Comparison of ENCODE assay signal across 8 cellular contexts in the genomic region with DNA sequence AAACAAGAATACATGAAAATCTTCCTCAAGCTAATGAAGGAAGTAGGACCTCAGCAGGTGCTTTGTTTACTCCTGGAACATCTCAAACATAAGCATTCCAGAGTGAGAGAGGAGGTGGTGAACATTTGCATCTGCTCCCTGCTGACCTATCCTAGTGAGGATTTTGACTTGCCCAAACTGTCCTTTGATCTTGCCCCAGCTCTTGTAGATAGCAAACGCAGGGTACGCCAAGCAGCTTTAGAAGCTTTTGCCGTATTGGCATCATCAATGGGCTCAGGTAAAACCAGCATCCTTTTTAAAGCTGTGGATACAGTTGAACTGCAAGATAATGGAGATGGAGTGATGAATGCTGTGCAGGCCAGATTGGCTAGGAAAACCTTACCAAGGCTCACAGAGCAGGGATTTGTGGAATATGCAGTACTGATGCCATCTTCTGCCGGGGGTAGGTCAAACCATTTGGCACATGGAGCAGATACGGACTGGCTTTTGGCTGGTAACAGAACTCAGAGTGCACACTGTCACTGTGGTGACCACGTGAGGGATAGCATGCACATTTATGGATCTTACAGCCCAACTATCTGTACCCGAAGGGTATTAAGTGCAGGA. TPM values are rescaled to one million over a fixed set of nuclear protein-coding genes. Genes with fewer than 3 reads are reported as not detected.
A peak's percentile ranks its signal among the peaks of the same experiment; 100 is the strongest.
DNase-seq lines count a peak whose midpoint lies in the region; ATAC-seq and TF ChIP-seq lines count a peak whose summit lies in the region.

No MANE protein-coding gene starts in this region.

- ATAC-seq in sciatic nerve = no peak
- no peak for ATAC-seq in HG02973 (IDR thresholded peaks at IDR 0.05; ENCODE audit: unreplicated experiment)

- peak overlapping the region; percentile 85 for H3K4me3 ChIP-seq in LNCaP clone FGC (ENCODE audit: low read depth, low read length)
- peak overlapping the region; percentile 96 to 100 for H3K4me3 ChIP-seq in muscle layer of duodenum (ENCODE audit: low read depth in 1 of 2, low read length in 2 of 2)
- no peak overlapping the region for H3K4me3 ChIP-seq in WERI-Rb-1 (ENCODE audit: low read depth, low read length)

- H3K9me3 ChIP-seq in muscle layer of duodenum (ENCODE audit: control insufficient read depth in 1 of 2, low read length in 2 of 2) = no peaks in the 10 kb centered on the region
- peaks cover 20% of the 10 kb centered on the region for H3K9me3 ChIP-seq in WERI-Rb-1 (ENCODE audit: severe bottlenecking)

- peak; percentile 55 for DNase-seq in DMS53 (lab: John Stamatoyannopoulos, UW)
- DNase-seq in LNCaP clone FGC (ENCODE audit: low read depth) = no peak
- peak; percentile 9 to 16 for DNase-seq in dermis microvascular lymphatic vessel endothelial cell (ENCODE audit: low read depth in 2 of 2)
- DNase-seq in sciatic nerve (ENCODE audit: low spot score) = no peak
- DNase-seq in CD1c-positive myeloid dendritic cell (ENCODE audit: extremely low spot score) = no peak
- no peak for DNase-seq in WERI-Rb-1

- intact Hi-C loops in sciatic nerve (cut with DNase I) = no loop called here

- H3K36me3 ChIP-seq in muscle layer of duodenum (ENCODE audit: control insufficient read depth in 1 of 2, insufficient read depth in 2 of 2, low read length in 2 of 2) (peaks cover 0 to 4% of the 10 kb centered on the region in 2 donors), WERI-Rb-1 (peaks cover 5% of the 10 kb centered on the region)

- no peaks in the 10 kb centered on the region for H3K27me3 ChIP-seq in muscle layer of duodenum (ENCODE audit: low read depth, low read length)
- no peaks in the 10 kb centered on the region for H3K27me3 ChIP-seq in WERI-Rb-1 (ENCODE audit: insufficient read depth, low read depth, severe bottlenecking)

- no peak for TF ChIP-seq CTCF in LNCaP clone FGC (IDR thresholded peaks at IDR 0.05; ENCODE audit: control insufficient read depth, extremely low read depth, insufficient read depth)
- no peak for TF ChIP-seq CTCF in WERI-Rb-1 (IDR thresholded peaks at IDR 0.05; ENCODE audit: low read depth, low read length)

- H3K27ac ChIP-seq in muscle layer of duodenum (ENCODE audit: low read length) = no peak overlapping the region
- H3K27ac ChIP-seq in WERI-Rb-1 = no peak overlapping the region

- H3K4me1 ChIP-seq in muscle layer of duodenum (ENCODE audit: control insufficient read depth in 1 of 2, insufficient read depth in 2 of 2, low read length in 2 of 2) = peaks cover 4 to 56% of the 10 kb centered on the region in 2 donors

RNA-seq across cellular contexts. Expression of a gene that starts 1.9 kb away (rescaled TPM):
- total RNA-seq in dermis microvascular lymphatic vessel endothelial cell = 11.6 and 14.0 TPM in 2 replicates
- total RNA-seq in sciatic nerve = 26.8 TPM

RNA-seq across cellular contexts. Expression of a gene that starts 2.1 kb away (rescaled TPM):
- total RNA-seq in dermis microvascular lymphatic vessel endothelial cell (5.4 and 8.9 TPM in 2 replicates), sciatic nerve (19.2 TPM)

Comparison
In these comparisons a context has a peak if more than half of its experiments do, and no peak if none do; other contexts are left out.
1. DNase-seq: peak in DMS53 (single experiment) and dermis microvascular lymphatic vessel endothelial cell (2 of 2); none in LNCaP clone FGC (single experiment), sciatic nerve (single experiment), CD1c-positive myeloid dendritic cell (single experiment) and WERI-Rb-1 (single experiment).